ENCODE assay signal across 8 cellular contexts in genomic region chr6:16316741-16317251, GRCh38.
DNase-seq lines count a peak whose midpoint lies in the region; ATAC-seq, FAIRE-seq and TF ChIP-seq lines count a peak whose summit lies in the region.

No MANE protein-coding gene starts in this region.

- no peaks in the 10 kb centered on the region for H3K9me3 ChIP-seq in HCT116 (ENCODE audit: control insufficient read depth in 1 of 2, insufficient read depth in 1 of 2, low read depth in 1 of 2, low read length in 2 of 2)
- H3K9me3 ChIP-seq in colonic mucosa = no peaks in the 10 kb centered on the region

- peak; percentile 48 to 76 (median 76); a peak in 5 of 6 replicates for TF ChIP-seq CTCF in HCT116 (IDR thresholded peaks at IDR 0.05 in 2 of 3, conservative IDR thresholded peaks at IDR 0.05 in 1 of 3; ENCODE audit: borderline replicate concordance in 1 of 3, insufficient read depth in 1 of 3, low read depth in 2 of 3, low read length in 2 of 3)
- TF ChIP-seq CTCF in colonic mucosa (IDR thresholded peaks at IDR 0.05) = peak; percentile 87
- peak; percentile 90 for TF ChIP-seq CTCF in nephron progenitor cell (IDR thresholded peaks at IDR 0.05)

- intact Hi-C loops in HCT116 (cut with micrococcal nuclease) (no loop called here), colonic mucosa (cut with DNase I) (no loop called here)

- no peaks in the 10 kb centered on the region for H3K79me2 ChIP-seq in HCT116 (ENCODE audit: insufficient read depth, low read length)

- H3K27me3 ChIP-seq in HCT116 (ENCODE audit: insufficient read depth, low read length) (no peaks in the 10 kb centered on the region), colonic mucosa (no peaks in the 10 kb centered on the region)

- H3K9me3 Mint-ChIP-seq in nephron progenitor cell = no peaks in the 10 kb centered on the region
- peaks cover 0 to 2% of the 10 kb centered on the region in 2 donors for H3K9me3 Mint-ChIP-seq in stimulated activated naive B cell treated with anti-CD40 and anti-IgM and Interleukin-4, amounts not matched to agents 10 μg/mL and 1 μg/mL and 100 μg/mL, for 72 hours

- TF ChIP-seq RAD21 in HCT116 (IDR thresholded peaks at IDR 0.05; ENCODE audit: low read depth) = peak; percentile 40

- H4K20me1 ChIP-seq in HCT116 (ENCODE audit: insufficient read depth) = no peaks in the 10 kb centered on the region

- H3K9ac ChIP-seq in HCT116 (ENCODE audit: low read length) (no peak overlapping the region), colonic mucosa (ENCODE audit: low read depth in 2 of 2, low read length in 2 of 2) (no peak overlapping the region)

- H3K27ac ChIP-seq in HCT116 (ENCODE audit: low read depth, low read length) = no peak overlapping the region
- no peak overlapping the region for H3K27ac ChIP-seq in colonic mucosa

- H3K27ac Mint-ChIP-seq in nephron progenitor cell = no peak overlapping the region
- H3K27ac Mint-ChIP-seq in stimulated activated naive B cell treated with anti-CD40 and anti-IgM and Interleukin-4, amounts not matched to agents 10 μg/mL and 1 μg/mL and 100 μg/mL, for 72 hours = no peak overlapping the region

- TF ChIP-seq POLR2A in HCT116 (IDR thresholded peaks at IDR 0.05; ENCODE audit: borderline replicate concordance, extremely low read depth, insufficient read depth, insufficient read length) = no peak

- POLR2A ChIA-PET in HCT116 (lab: Charles Lee) = no interaction called here

- DNase-seq in COR-L47 (lab: John Stamatoyannopoulos, UW) = peak; percentile 23
- DNase-seq in HCT116 (ENCODE audit: low read depth, low spot score) = peak; percentile 39
- peak; percentile 76 for DNase-seq in RCC 7860 (ENCODE audit: low spot score)
- no peak for DNase-seq in colonic mucosa
- peak; percentile 30 for DNase-seq in nephron progenitor cell
- DNase-seq in stimulated activated naive B cell treated with anti-CD40 and anti-IgM and Interleukin-4, amounts not matched to agents 10 μg/mL and 1 μg/mL and 100 μg/mL, for 72 hours = no peak

- H3K36me3 Mint-ChIP-seq in nephron progenitor cell (ENCODE audit: low read depth) = no peaks in the 10 kb centered on the region
- H3K36me3 Mint-ChIP-seq in stimulated activated naive B cell treated with anti-CD40 and anti-IgM and Interleukin-4, amounts not matched to agents 10 μg/mL and 1 μg/mL and 100 μg/mL, for 72 hours = peaks cover 35 to 40% of the 10 kb centered on the region in 2 donors

- BruUV-seq in HCT116 (replicated peaks; lab: Mats Ljungman, UMichigan) = no TSS peak

- CTCF ChIA-PET in HCT116 (lab: Charles Lee) = interaction anchor here (0.7 to 1.6 kb wide), 2 partner anchors 34 to 446 kb away, joined by 3 to 4 read pairs; no protein-coding TSS in a partner anchor

- no peak overlapping the region for H3K4me3 Mint-ChIP-seq in nephron progenitor cell
- no peak overlapping the region for H3K4me3 Mint-ChIP-seq in stimulated activated naive B cell treated with anti-CD40 and anti-IgM and Interleukin-4, amounts not matched to agents 10 μg/mL and 1 μg/mL and 100 μg/mL, for 72 hours

- peaks cover 4% of the 10 kb centered on the region for H3K27me3 Mint-ChIP-seq in nephron progenitor cell (ENCODE audit: low read depth, poor library complexity)
- peaks cover 0 to 6% of the 10 kb centered on the region in 2 donors for H3K27me3 Mint-ChIP-seq in stimulated activated naive B cell treated with anti-CD40 and anti-IgM and Interleukin-4, amounts not matched to agents 10 μg/mL and 1 μg/mL and 100 μg/mL, for 72 hours

- H3K4me2 ChIP-seq in HCT116 (ENCODE audit: low read length) = peak overlapping the region; percentile 66

- RAD21 ChIA-PET in HCT116 (lab: Charles Lee; ENCODE audit: low non-redundant PET in 1 of 2, low total read pairs in 2 of 2, uncharacterized antibody in 2 of 2, unreplicated experiment in 2 of 2) = interaction anchor here in 1 of 2 experiments (0.7 kb wide), 1 partner anchor 648 kb away, joined by 4 read pairs; no protein-coding TSS in a partner anchor

- H3K4me1 ChIP-seq in HCT116 (ENCODE audit: control insufficient read depth in 1 of 2, insufficient read depth in 2 of 2, low read length in 2 of 2) (peaks cover 33 to 48% of the 10 kb centered on the region in 2 experiments), colonic mucosa (peaks cover 4% of the 10 kb centered on the region)

- ATAC-seq in HCT116 (peak; percentile 62), GM19467 (IDR thresholded peaks at IDR 0.05; ENCODE audit: unreplicated experiment) (no peak), GM18502 (IDR thresholded peaks at IDR 0.05; ENCODE audit: poor library complexity, unreplicated experiment) (no peak)
- ATAC-seq in stimulated activated naive B cell treated with anti-CD40 and anti-IgM and Interleukin-4, amounts not matched to agents 10 μg/mL and 1 μg/mL and 100 μg/mL, for 72 hours (replicated peaks) = no peak

- H3K4me1 Mint-ChIP-seq in nephron progenitor cell = peaks cover 17% of the 10 kb centered on the region
- peaks cover 18 to 36% of the 10 kb centered on the region in 2 donors for H3K4me1 Mint-ChIP-seq in stimulated activated naive B cell treated with anti-CD40 and anti-IgM and Interleukin-4, amounts not matched to agents 10 μg/mL and 1 μg/mL and 100 μg/mL, for 72 hours

- H2AFZ ChIP-seq in HCT116 (ENCODE audit: low read depth, low read length, poor library complexity, severe bottlenecking) = no peak overlapping the region

- no peak overlapping the region; a peak in 1 of 4 replicates for H3K4me3 ChIP-seq in HCT116 (replicated peaks in 1 of 2; ENCODE audit: low read depth in 1 of 2, low read length in 2 of 2)
- no peak overlapping the region for H3K4me3 ChIP-seq in colonic mucosa

- FAIRE-seq in RCC 7860 (lab: Jason Lieb, UNC) = no peak

- no peaks in the 10 kb centered on the region for H3K9me2 ChIP-seq in HCT116 (ENCODE audit: insufficient read depth)

- H3K36me3 ChIP-seq in HCT116 (ENCODE audit: control insufficient read depth in 1 of 2, insufficient read depth in 2 of 2, low read length in 2 of 2) (no peaks in the 10 kb centered on the region), colonic mucosa (no peaks in the 10 kb centered on the region)

TF ChIP-seq in HCT116, 20 proteins besides CTCF, POLR2A, EP300 and RAD21:
- TF ChIP-seq JUND (IDR thresholded peaks at IDR 0.05) (0 out of 2 replicates have a peak, but pooled peaks have one; percentile 18), FOSL1 (IDR thresholded peaks at IDR 0.05; ENCODE audit: low read depth) (peak; percentile 22; the same call in 1 of the 2 replicates)
- TF ChIP-seq, protein P1, sequence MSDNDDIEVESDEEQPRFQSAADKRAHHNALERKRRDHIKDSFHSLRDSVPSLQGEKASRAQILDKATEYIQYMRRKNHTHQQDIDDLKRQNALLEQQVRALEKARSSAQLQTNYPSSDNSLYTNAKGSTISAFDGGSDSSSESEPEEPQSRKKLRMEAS (IDR thresholded peaks at IDR 0.05) = no peak

Comparison
In these comparisons a context has a peak if more than half of its experiments do, and no peak if none do; other contexts are left out.
1. DNase-seq: peak in COR-L47 (single experiment), HCT116 (single experiment), RCC 7860 (single experiment) and nephron progenitor cell (single experiment); none in colonic mucosa (single experiment) and stimulated activated naive B cell treated with anti-CD40 and anti-IgM and Interleukin-4, amounts not matched to agents 10 μg/mL and 1 μg/mL and 100 μg/mL, for 72 hours (single experiment).
2. Peak in every context shown above with its lines, with median percentiles within 50 percentile points of each other: CTCF ChIP-seq.